ENCODE assay signal across 8 cellular contexts in genomic region chr9:126146254-126147145, GRCh38.
DNase-seq lines count a peak whose midpoint lies in the region; ATAC-seq lines count a peak whose summit lies in the region.

No MANE protein-coding gene starts in this region.

- H3K4me1 Mint-ChIP-seq in activated CD4-positive, alpha-beta T cell treated with anti-CD3 and anti-CD28 coated beads, Interleukin-2, amount 10 ng/mL, durations not matched to agents 7 days and 5 days: peaks cover 2% of the 10 kb centered on the region

- DNase-seq in AML-193 (lab: John Stamatoyannopoulos, UW) (peak; percentile 3), NCI-H146 treated with DMSO at 0.1 percent for 48 hours (lab: John Stamatoyannopoulos, UW; ENCODE audit: unreplicated experiment) (peak; percentile 36), Right ventricle myocardium superior (no peak), G401 (ENCODE audit: low spot score) (no peak)
- peak; percentile 23 for DNase-seq in activated CD4-positive, alpha-beta T cell treated with anti-CD3 and anti-CD28 coated beads, Interleukin-2, amount 10 ng/mL, durations not matched to agents 7 days and 5 days
- peak; percentile 15 for DNase-seq in stimulated activated CD4-positive, alpha-beta T cell treated with anti-CD3 and anti-CD28 coated beads, Interleukin-4, amount 100 ng/mL, for 1 hour
- no peak for DNase-seq in stimulated activated naive CD4-positive, alpha-beta T cell (lab: John Stamatoyannopoulos, UW)

- H3K9me3 Mint-ChIP-seq in activated CD4-positive, alpha-beta T cell treated with anti-CD3 and anti-CD28 coated beads, Interleukin-2, amount 10 ng/mL, durations not matched to agents 7 days and 5 days: no peaks in the 10 kb centered on the region

- intact Hi-C loops in Right ventricle myocardium superior (cut with DNase I): no loop called here

- CTCF ChIA-PET in activated CD4-positive, alpha-beta T cell treated with anti-CD3 and anti-CD28 coated beads, Interleukin-2, amount 10 ng/mL, durations not matched to agents 7 days and 5 days (lab: Charles Lee): interaction anchor here (0.7 to 0.9 kb wide), 2 partner anchors 20 to 57 kb away, joined by 3 to 4 read pairs; no protein-coding TSS in a partner anchor

- no peaks in the 10 kb centered on the region for H3K36me3 Mint-ChIP-seq in activated CD4-positive, alpha-beta T cell treated with anti-CD3 and anti-CD28 coated beads, Interleukin-2, amount 10 ng/mL, durations not matched to agents 7 days and 5 days (ENCODE audit: low read depth)

- H3K27me3 Mint-ChIP-seq in activated CD4-positive, alpha-beta T cell treated with anti-CD3 and anti-CD28 coated beads, Interleukin-2, amount 10 ng/mL, durations not matched to agents 7 days and 5 days: peaks cover 30% of the 10 kb centered on the region

- in situ Hi-C loops in G401 (cut with HindIII; ENCODE audit: low sequenced_read_pairs): no loop called here

- H3K27ac Mint-ChIP-seq in activated CD4-positive, alpha-beta T cell treated with anti-CD3 and anti-CD28 coated beads, Interleukin-2, amount 10 ng/mL, durations not matched to agents 7 days and 5 days: peak overlapping the region; percentile 65

- ATAC-seq in GM19438 (IDR thresholded peaks at IDR 0.05; ENCODE audit: low read depth, unreplicated experiment) (peak; percentile 66), Right ventricle myocardium superior (ENCODE audit: poor library complexity) (peak; percentile 56)

- H3K4me3 Mint-ChIP-seq in activated CD4-positive, alpha-beta T cell treated with anti-CD3 and anti-CD28 coated beads, Interleukin-2, amount 10 ng/mL, durations not matched to agents 7 days and 5 days: no peak overlapping the region

- POLR2A ChIA-PET in activated CD4-positive, alpha-beta T cell treated with anti-CD3 and anti-CD28 coated beads, Interleukin-2, amount 10 ng/mL, durations not matched to agents 7 days and 5 days (lab: Charles Lee): no interaction called here

Comparison
In these comparisons a context has a peak if more than half of its experiments do, and no peak if none do; other contexts are left out.
1. DNase-seq: peak in AML-193 (2 of 2), NCI-H146 treated with DMSO at 0.1 percent for 48 hours (single experiment), activated CD4-positive, alpha-beta T cell treated with anti-CD3 and anti-CD28 coated beads, Interleukin-2, amount 10 ng/mL, durations not matched to agents 7 days and 5 days (single experiment) and stimulated activated CD4-positive, alpha-beta T cell treated with anti-CD3 and anti-CD28 coated beads, Interleukin-4, amount 100 ng/mL, for 1 hour (single experiment); none in Right ventricle myocardium superior (single experiment), stimulated activated naive CD4-positive, alpha-beta T cell (0 of 6) and G401 (single experiment).